Comparison of ENCODE assay signal across 16 cellular contexts in the genomic region with DNA sequence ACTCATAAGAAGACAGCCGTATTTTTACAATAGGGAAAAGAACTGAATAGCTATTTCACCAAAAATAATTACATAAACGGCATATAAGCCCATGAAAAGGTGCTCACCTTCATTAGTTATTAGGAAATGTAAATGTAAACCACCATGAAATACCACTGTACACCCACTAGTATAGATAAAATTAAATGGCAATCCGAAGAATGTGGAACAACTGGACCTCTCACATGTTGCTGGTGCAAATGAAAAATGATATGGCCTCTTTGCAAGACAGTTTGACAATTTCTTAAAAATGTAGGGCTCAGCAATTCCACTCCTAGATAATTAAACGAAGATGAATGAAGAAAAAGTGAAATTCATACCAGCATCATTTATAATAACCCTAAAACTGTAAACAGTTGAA.
DNase-seq lines count a peak whose midpoint lies in the region; TF ChIP-seq lines count a peak whose summit lies in the region.
"Had no signal": no experiment of that assay in that cellular context is flagged by ENCODE, and none has a peak within 500 bp of the region (broad histone marks: within the 10 kb centered on the region; RNA-seq: fewer than 3 reads in every experiment).

No MANE protein-coding gene starts in this region.

- H3K27me3 Mint-ChIP-seq in brain: no peaks in the 10 kb centered on the region
- no peaks in the 10 kb centered on the region for H3K27me3 Mint-ChIP-seq in type B pancreatic cell

- no peaks in the 10 kb centered on the region for H3K9me3 Mint-ChIP-seq in brain
- no peaks in the 10 kb centered on the region for H3K9me3 Mint-ChIP-seq in type B pancreatic cell
- H3K9me3 Mint-ChIP-seq: CD8-positive, alpha-beta T cell; H9 had no signal

- H3K4me3 ChIP-seq in HEK293 (ENCODE audit: low read depth, low read length) (no peak overlapping the region), iPS-20b (ENCODE audit: low read length) (no peak overlapping the region; the same call in 1 of the 2 replicates), H7 (ENCODE audit: insufficient read depth, low read depth, low read length) (no peak overlapping the region)
- H3K4me3 ChIP-seq: A549 had no signal

- H3K9me3 ChIP-seq in HEK293 (ENCODE audit: control insufficient read depth, insufficient read depth, low read depth, low read length): no peaks in the 10 kb centered on the region
- H3K9me3 ChIP-seq in iPS-20b (ENCODE audit: insufficient read depth, low read depth, low read length): no peaks in the 10 kb centered on the region
- H3K9me3 ChIP-seq: A549, BE2C had no signal

- no peaks in the 10 kb centered on the region for H3K36me3 Mint-ChIP-seq in brain
- no peaks in the 10 kb centered on the region for H3K36me3 Mint-ChIP-seq in type B pancreatic cell

- peak overlapping the region; percentile 51; the same call in 1 of the 2 replicates for H3K9ac ChIP-seq in iPS-20b (ENCODE audit: low read depth, low read length)

- H3K4me3 Mint-ChIP-seq in brain (peak overlapping the region in 2 of 5 experiments; percentile 63 to 65), type B pancreatic cell (peak overlapping the region; percentile 32)
- H3K4me3 Mint-ChIP-seq: CD8-positive, alpha-beta T cell; H9 had no signal

- CTCF ChIA-PET in HEK293 (lab: Yijun Ruan, JAX): no interaction called here

- POLR2A ChIA-PET in HEK293 (lab: Yijun Ruan, JAX): no interaction called here

- no peaks in the 10 kb centered on the region for H3K36me3 ChIP-seq in HEK293 (ENCODE audit: control insufficient read depth in 2 of 2, insufficient read depth in 1 of 2, low read length in 2 of 2)
- H3K36me3 ChIP-seq in iPS-20b (ENCODE audit: insufficient read depth, low read depth, low read length): no peaks in the 10 kb centered on the region
- no peaks in the 10 kb centered on the region for H3K36me3 ChIP-seq in H7 (replicated peaks; ENCODE audit: control insufficient read depth, insufficient read depth, low read length)
- H3K36me3 ChIP-seq: BE2C had no signal

- H3K27ac ChIP-seq in HEK293 (ENCODE audit: extremely low read depth, low read depth, low read length) (no peak overlapping the region), iPS-20b (ENCODE audit: low read length) (no peak overlapping the region)
- H3K27ac ChIP-seq: A549, C4-2B had no signal

- DNase-seq in type B pancreatic cell (ENCODE audit: extremely low spot score, unreplicated experiment) (no peak), H7 (no peak), NCI-H345 treated with DMSO at 0.1 percent for 48 hours (lab: John Stamatoyannopoulos, UW; ENCODE audit: unreplicated experiment) (no peak), GM10266 (ENCODE audit: extremely low spot score) (no peak)
- DNase-seq: BE2C; CD8-positive, alpha-beta T cell; COR-L47; DND-41; GDM1; H9; KBM-7 had no signal

- H3K4me1 ChIP-seq in HEK293 (ENCODE audit: control insufficient read depth, insufficient read depth, low read length) (peaks cover 8% of the 10 kb centered on the region; the same call in 1 of the 2 replicates), iPS-20b (ENCODE audit: insufficient read depth, low read length) (peaks cover 33% of the 10 kb centered on the region)
- H3K4me1 ChIP-seq: BE2C had no signal

- no peaks in the 10 kb centered on the region for H3K27me3 ChIP-seq in iPS-20b (ENCODE audit: insufficient read depth, low read length)
- no peaks in the 10 kb centered on the region for H3K27me3 ChIP-seq in H7 (ENCODE audit: control insufficient read depth, insufficient read depth, low read length)
- H3K27me3 ChIP-seq: BE2C had no signal

- H3K27ac Mint-ChIP-seq in brain (peak overlapping the region in 4 of 5 experiments; percentile 50 to 93 (median 76)), type B pancreatic cell (peak overlapping the region; percentile 49)
- H3K27ac Mint-ChIP-seq: CD8-positive, alpha-beta T cell had no signal

- TF ChIP-seq CTCF in HEK293 (tag by site-specific recombination; IDR thresholded peaks at IDR 0.05) (no peak), brain (conservative IDR thresholded peaks at IDR 0.05) (no peak), type B pancreatic cell (conservative IDR thresholded peaks at IDR 0.05) (no peak), GM10266 (IDR thresholded peaks at IDR 0.05; ENCODE audit: control insufficient read depth, insufficient read depth, low read depth, missing control alignments) (no peak)

- peaks cover 60% of the 10 kb centered on the region for H3K4me1 Mint-ChIP-seq in brain
- peaks cover 28% of the 10 kb centered on the region for H3K4me1 Mint-ChIP-seq in type B pancreatic cell (ENCODE audit: unreplicated experiment)

TF ChIP-seq in HEK293, 187 proteins besides CTCF, POLR2A, EP300 and RAD21:
- peak; percentile 41 for TF ChIP-seq PRDM6 (tag by site-specific recombination; IDR thresholded peaks at IDR 0.05)
- no peak for TF ChIP-seq ZNF558 (tag by site-specific recombination; IDR thresholded peaks at IDR 0.05)
- TF ChIP-seq ZNF133 (tag by site-specific recombination; IDR thresholded peaks at IDR 0.05): no peak
TF ChIP-seq in HEK293: peak in this region for 1.
